In the genomic region with DNA sequence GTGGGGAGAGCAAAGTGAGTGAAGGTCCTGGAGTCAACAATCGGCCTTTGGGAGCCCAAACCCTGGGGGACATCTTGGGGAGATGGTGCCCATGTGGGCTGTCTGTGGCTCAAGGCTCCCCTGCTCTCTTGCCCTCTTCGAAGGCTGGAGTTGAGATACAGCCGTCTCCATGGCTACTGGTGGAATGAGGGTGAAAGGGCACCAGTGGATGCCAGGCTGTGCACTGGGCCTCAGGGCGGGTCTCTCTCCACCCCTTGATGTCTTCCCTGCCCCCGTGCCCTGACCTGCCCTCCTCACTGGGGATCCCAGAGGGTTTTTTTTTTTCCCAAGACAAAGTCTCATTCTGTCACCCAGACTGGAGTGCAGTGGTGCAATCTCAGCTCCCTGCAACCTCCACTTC, we compare ENCODE assay signal across 15 cellular contexts. TPM values are rescaled to one million over a fixed set of nuclear protein-coding genes. Genes with fewer than 3 reads are reported as not detected.
DNase-seq lines count a peak whose midpoint lies in the region; ATAC-seq and TF ChIP-seq lines count a peak whose summit lies in the region.
"Had no signal": no experiment of that assay in that cellular context is flagged by ENCODE, and none has a peak within 500 bp of the region (broad histone marks: within the 10 kb centered on the region; RNA-seq: fewer than 3 reads in every experiment).

No MANE protein-coding gene starts in this region.

- peaks cover 1% of the 10 kb centered on the region for H3K36me3 Mint-ChIP-seq in activated CD4-positive, alpha-beta T cell treated with anti-CD3 and anti-CD28 coated beads, Interleukin-2, amount 10 ng/mL, durations not matched to agents 24 days and 14 days (ENCODE audit: low read depth)
- peaks cover 1% of the 10 kb centered on the region for H3K36me3 Mint-ChIP-seq in memory B cell
- H3K36me3 Mint-ChIP-seq in stimulated activated effector memory CD8-positive, alpha-beta T cell treated with anti-CD3 and anti-CD28 coated beads, Interleukin-12 subunit alpha, Interleukin-12 subunit beta, amount 100 ng/mL, for 72 hours = peaks cover 8% of the 10 kb centered on the region
- H3K36me3 Mint-ChIP-seq in glutamatergic neuron (ENCODE audit: unreplicated experiment) = no peaks in the 10 kb centered on the region

- no peak for TF ChIP-seq CTCF in PC-9 (conservative IDR thresholded peaks at IDR 0.05)
- no peak for TF ChIP-seq CTCF in glutamatergic neuron (IDR thresholded peaks at IDR 0.05; ENCODE audit: partially characterized antibody, unreplicated experiment)

- H3K27me3 Mint-ChIP-seq in activated CD4-positive, alpha-beta T cell treated with anti-CD3 and anti-CD28 coated beads, Interleukin-2, amount 10 ng/mL, durations not matched to agents 24 days and 14 days = no peaks in the 10 kb centered on the region
- no peaks in the 10 kb centered on the region for H3K27me3 Mint-ChIP-seq in memory B cell
- peaks cover 10% of the 10 kb centered on the region for H3K27me3 Mint-ChIP-seq in glutamatergic neuron (ENCODE audit: unreplicated experiment)

- no peaks in the 10 kb centered on the region for H3K9me3 Mint-ChIP-seq in activated CD4-positive, alpha-beta T cell treated with anti-CD3 and anti-CD28 coated beads, Interleukin-2, amount 10 ng/mL, durations not matched to agents 24 days and 14 days
- H3K9me3 Mint-ChIP-seq in memory B cell = no peaks in the 10 kb centered on the region
- no peaks in the 10 kb centered on the region for H3K9me3 Mint-ChIP-seq in stimulated activated effector memory CD8-positive, alpha-beta T cell treated with anti-CD3 and anti-CD28 coated beads, Interleukin-12 subunit alpha, Interleukin-12 subunit beta, amount 100 ng/mL, for 72 hours
- H3K9me3 Mint-ChIP-seq in glutamatergic neuron (ENCODE audit: unreplicated experiment) = peaks cover 2% of the 10 kb centered on the region
- H3K9me3 Mint-ChIP-seq: HFFc6 had no signal

- H3K27me3 ChIP-seq in PC-9 (ENCODE audit: insufficient read depth, low read depth) = no peaks in the 10 kb centered on the region
- H3K27me3 ChIP-seq: tibial artery had no signal

- peak overlapping the region; percentile 99; the same call in 1 of the 2 replicates for H3K4me2 ChIP-seq in PC-9

- ATAC-seq in memory B cell (ENCODE audit: low read depth) = no peak
- no peak for ATAC-seq in stimulated activated effector memory CD8-positive, alpha-beta T cell treated with anti-CD3 and anti-CD28 coated beads, Interleukin-12 subunit alpha, Interleukin-12 subunit beta, amount 100 ng/mL, for 72 hours

- no peaks in the 10 kb centered on the region for H3K79me2 ChIP-seq in PC-9 (ENCODE audit: low read depth)

- peaks cover 15% of the 10 kb centered on the region for H3K4me1 Mint-ChIP-seq in activated CD4-positive, alpha-beta T cell treated with anti-CD3 and anti-CD28 coated beads, Interleukin-2, amount 10 ng/mL, durations not matched to agents 24 days and 14 days
- H3K4me1 Mint-ChIP-seq in memory B cell = peaks cover 25% of the 10 kb centered on the region
- H3K4me1 Mint-ChIP-seq in stimulated activated effector memory CD8-positive, alpha-beta T cell treated with anti-CD3 and anti-CD28 coated beads, Interleukin-12 subunit alpha, Interleukin-12 subunit beta, amount 100 ng/mL, for 72 hours = peaks cover 25% of the 10 kb centered on the region
- H3K4me1 Mint-ChIP-seq in glutamatergic neuron (ENCODE audit: low read depth, unreplicated experiment) = peaks cover 9% of the 10 kb centered on the region

- H3K4me3 ChIP-seq in PC-9 = no peak overlapping the region
- H3K4me3 ChIP-seq: smooth muscle cell, tibial artery had no signal

- intact Hi-C loops in activated CD4-positive, alpha-beta T cell treated with anti-CD3 and anti-CD28 coated beads, Interleukin-2, amount 10 ng/mL, durations not matched to agents 24 days and 14 days (cut with micrococcal nuclease) = no loop called here
- intact Hi-C loops in PC-9 (cut with micrococcal nuclease; ENCODE audit: unreplicated experiment) = loop anchor here (2.0 to 10.0 kb wide), 2 partner anchors 547 to 883 kb away; a partner anchor contains a TSS

- no peak overlapping the region for H2AFZ ChIP-seq in PC-9

- peaks cover 35% of the 10 kb centered on the region for H3K4me1 ChIP-seq in PC-9 (replicated peaks; ENCODE audit: insufficient read depth)

- H3K36me3 ChIP-seq in PC-9 (ENCODE audit: low read depth) = no peaks in the 10 kb centered on the region

- no peak for DNase-seq in activated CD4-positive, alpha-beta T cell treated with anti-CD3 and anti-CD28 coated beads, Interleukin-2, amount 10 ng/mL, durations not matched to agents 24 days and 14 days
- DNase-seq in activated CD4-positive, alpha-beta T cell treated with anti-CD3 and anti-CD28 coated beads, Interleukin-2, amount 50 U/mL, for 4 hours = no peak
- DNase-seq in PC-9 (peak in 1 of 2 experiments; percentile 29), memory B cell (ENCODE audit: low spot score in 2 of 2) (no peak), NCI-H2107 (lab: John Stamatoyannopoulos, UW) (no peak), DMS79 treated with DMSO at 0.1 percent for 48 hours (lab: John Stamatoyannopoulos, UW) (no peak), glutamatergic neuron (no peak)
- DNase-seq in stimulated activated effector memory CD8-positive, alpha-beta T cell treated with anti-CD3 and anti-CD28 coated beads, Interleukin-12 subunit alpha, Interleukin-12 subunit beta, amount 100 ng/mL, for 72 hours (ENCODE audit: low spot score in 2 of 2) = no peak
- DNase-seq: HFFc6, kidney glomerular epithelial cell, midbrain, NCI-H1105 treated with DMSO at 0.1 percent for 48 hours, posterior cingulate gyrus, tibial artery had no signal

- no peak overlapping the region for H3K27ac ChIP-seq in PC-9
- H3K27ac ChIP-seq: tibial artery had no signal

- CTCF ChIA-PET in PC-9 (lab: Charles Lee) = no interaction called here

- no peaks in the 10 kb centered on the region for H4K20me1 ChIP-seq in PC-9 (ENCODE audit: insufficient read depth)

- peak overlapping the region; percentile 23 for H3K4me3 Mint-ChIP-seq in activated CD4-positive, alpha-beta T cell treated with anti-CD3 and anti-CD28 coated beads, Interleukin-2, amount 10 ng/mL, durations not matched to agents 24 days and 14 days
- H3K4me3 Mint-ChIP-seq in memory B cell (peak overlapping the region; percentile 41), glutamatergic neuron (ENCODE audit: unreplicated experiment) (no peak overlapping the region)
- H3K4me3 Mint-ChIP-seq in stimulated activated effector memory CD8-positive, alpha-beta T cell treated with anti-CD3 and anti-CD28 coated beads, Interleukin-12 subunit alpha, Interleukin-12 subunit beta, amount 100 ng/mL, for 72 hours = peak overlapping the region; percentile 75

- no peaks in the 10 kb centered on the region for H3K9me2 ChIP-seq in PC-9 (ENCODE audit: insufficient read depth)

- H3K9me3 ChIP-seq in PC-9 (ENCODE audit: insufficient read depth, low read depth) = no peaks in the 10 kb centered on the region
- H3K9me3 ChIP-seq: tibial artery had no signal

- H3F3A ChIP-seq in PC-9 (ENCODE audit: insufficient read depth, low read depth) = peaks cover 24% of the 10 kb centered on the region

- H3K27ac Mint-ChIP-seq in activated CD4-positive, alpha-beta T cell treated with anti-CD3 and anti-CD28 coated beads, Interleukin-2, amount 10 ng/mL, durations not matched to agents 24 days and 14 days = no peak overlapping the region
- H3K27ac Mint-ChIP-seq in memory B cell (no peak overlapping the region), glutamatergic neuron (ENCODE audit: unreplicated experiment) (no peak overlapping the region)
- H3K27ac Mint-ChIP-seq in stimulated activated effector memory CD8-positive, alpha-beta T cell treated with anti-CD3 and anti-CD28 coated beads, Interleukin-12 subunit alpha, Interleukin-12 subunit beta, amount 100 ng/mL, for 72 hours = no peak overlapping the region
- H3K27ac Mint-ChIP-seq: HFFc6 had no signal

- no TSS peak for BruUV-seq in PC-9 (replicated peaks; lab: Mats Ljungman, UMichigan)

- POLR2A ChIA-PET in PC-9 (lab: Charles Lee; ENCODE audit: unreplicated experiment) = interaction anchor here (0.7 kb wide), 1 partner anchor 935 kb away, joined by 3 read pairs; no protein-coding TSS in a partner anchor

RNA-seq across cellular contexts. Expression of a gene that starts 2.0 kb away (rescaled TPM):
- 14.6 and 16.5 TPM in 2 replicates for total RNA-seq in activated CD4-positive, alpha-beta T cell treated with anti-CD3 and anti-CD28 coated beads, Interleukin-2, amount 10 ng/mL, durations not matched to agents 24 days and 14 days
- total RNA-seq in PC-9 (2021) = 44.6 and 68.8 TPM in 2 replicates
- total RNA-seq in glutamatergic neuron (ENCODE audit: unreplicated experiment) = 3.5 TPM
